19 cellular contexts compared by ENCODE assay signal in genomic region chr22:48628891-48629559, GRCh38.
DNase-seq lines count a peak whose midpoint lies in the region; ATAC-seq and TF ChIP-seq lines count a peak whose summit lies in the region.
"Had no signal": no experiment of that assay in that cellular context is flagged by ENCODE, and none has a peak within 500 bp of the region (broad histone marks: within the 10 kb centered on the region; RNA-seq: fewer than 3 reads in every experiment).

No MANE protein-coding gene starts in this region.

- H3K27me3 ChIP-seq in H7 (ENCODE audit: control insufficient read depth, insufficient read depth, low read length) (no peaks in the 10 kb centered on the region), lower lobe of right lung (ENCODE audit: low read depth) (no peaks in the 10 kb centered on the region)
- no peaks in the 10 kb centered on the region for H3K27me3 ChIP-seq in effector memory CD4-positive, alpha-beta T cell (replicated peaks; ENCODE audit: control insufficient read depth, insufficient read depth, low read length, poor library complexity, severe bottlenecking)

- peak overlapping the region; percentile 98 for H3K27ac ChIP-seq in substantia nigra (ENCODE audit: low read depth, low read length, poor library complexity, severe bottlenecking)
- no peak overlapping the region for H3K27ac ChIP-seq in effector memory CD4-positive, alpha-beta T cell (ENCODE audit: insufficient read depth, low read length, poor library complexity, severe bottlenecking)
- H3K27ac ChIP-seq in lower lobe of right lung = no peak overlapping the region

- no peaks in the 10 kb centered on the region for H3K36me3 ChIP-seq in H7 (replicated peaks; ENCODE audit: control insufficient read depth, insufficient read depth, low read length)
- H3K36me3 ChIP-seq in effector memory CD4-positive, alpha-beta T cell (ENCODE audit: control insufficient read depth, insufficient read depth, low read length) = no peaks in the 10 kb centered on the region
- no peaks in the 10 kb centered on the region for H3K36me3 ChIP-seq in lower lobe of right lung

- no peaks in the 10 kb centered on the region for H3K9me3 Mint-ChIP-seq in brain
- H3K9me3 Mint-ChIP-seq in CD14-positive monocyte = no peaks in the 10 kb centered on the region

- peak; percentile 95 for DNase-seq in H7
- DNase-seq in iPS-NIHi7 (ENCODE audit: extremely low spot score) = peak; percentile 80
- DNase-seq in substantia nigra (lab: John Stamatoyannopoulos, UW) = peak in 2 of 49 donors; percentile 13 to 15
- no peak for DNase-seq in T-helper 9 cell
- DNase-seq in CD14-positive monocyte (ENCODE audit: low spot score) = no peak
- no peak for DNase-seq in effector memory CD4-positive, alpha-beta T cell
- no peak for DNase-seq in lower lobe of right lung
- DNase-seq: DMS79 treated with DMSO at 0.1 percent for 48 hours, NCI-H1105, NCI-H2081 treated with DMSO at 0.1 percent for 48 hours, NCI-H2227 treated with DMSO at 0.1 percent for 48 hours, NCI-H510A treated with DMSO at 0.1 percent for 48 hours, NCI-H82, PC-3, RPMI8226, SHP77 treated with DMSO at 0.1 percent for 48 hours had no signal

- H3K4me1 ChIP-seq in effector memory CD4-positive, alpha-beta T cell (ENCODE audit: control insufficient read depth, insufficient read depth, low read length, poor library complexity, severe bottlenecking) = no peaks in the 10 kb centered on the region
- H3K4me1 ChIP-seq in lower lobe of right lung = no peaks in the 10 kb centered on the region

- no peak for TF ChIP-seq CTCF in brain (conservative IDR thresholded peaks at IDR 0.05)
- no peak for TF ChIP-seq CTCF in CD14-positive monocyte (IDR thresholded peaks at IDR 0.05)
- TF ChIP-seq CTCF in lower lobe of right lung (IDR thresholded peaks at IDR 0.05) = no peak

- no peak overlapping the region for H3K4me3 Mint-ChIP-seq in brain
- H3K4me3 Mint-ChIP-seq in CD14-positive monocyte = no peak overlapping the region

- H3K4me1 Mint-ChIP-seq in brain = peaks cover 82% of the 10 kb centered on the region
- H3K4me1 Mint-ChIP-seq in CD14-positive monocyte = no peaks in the 10 kb centered on the region

- no peak for ATAC-seq in lower lobe of right lung
- ATAC-seq: K562, PC-3, SK-N-SH treated with all-trans-retinoic acid at 6 μM for 48 hours had no signal

- H3K9me3 ChIP-seq in effector memory CD4-positive, alpha-beta T cell (ENCODE audit: control insufficient read depth, low read length) = no peaks in the 10 kb centered on the region
- H3K9me3 ChIP-seq in lower lobe of right lung = no peaks in the 10 kb centered on the region

- peaks cover 4% of the 10 kb centered on the region for H3K27me3 Mint-ChIP-seq in brain
- H3K27me3 Mint-ChIP-seq in CD14-positive monocyte (ENCODE audit: low read depth in 3 of 3) = peaks cover 1 to 7% (median 2%) of the 10 kb centered on the region in 3 donors

- intact Hi-C loops in CD14-positive monocyte (cut with micrococcal nuclease) (no loop called here), lower lobe of right lung (cut with DNase I) (no loop called here)

- H3K27ac Mint-ChIP-seq in brain (peak overlapping the region in 3 of 5 experiments; percentile 79 to 86 (median 83)), CD14-positive monocyte (no peak overlapping the region)

- H3K36me3 Mint-ChIP-seq in brain (no peaks in the 10 kb centered on the region), CD14-positive monocyte (no peaks in the 10 kb centered on the region)

- H3K4me3 ChIP-seq in H7 (ENCODE audit: insufficient read depth, low read depth, low read length) (no peak overlapping the region), lower lobe of right lung (no peak overlapping the region)
- H3K4me3 ChIP-seq in effector memory CD4-positive, alpha-beta T cell (ENCODE audit: insufficient read depth, low read depth, low read length, poor library complexity, severe bottlenecking) = no peak overlapping the region
- H3K4me3 ChIP-seq: K562 had no signal

Comparison
In these comparisons a context has a peak if more than half of its experiments do, and no peak if none do; other contexts are left out.
1. DNase-seq: peak in H7 (single experiment) and iPS-NIHi7 (single experiment); none in T-helper 9 cell (single experiment), CD14-positive monocyte (single experiment), effector memory CD4-positive, alpha-beta T cell (0 of 3) and lower lobe of right lung (single experiment).
2. H3K27ac Mint-ChIP-seq: peak in brain (3 of 5); none in CD14-positive monocyte (0 of 7).